In genomic region chr2:70301344-70302194, GRCh38 we compare ENCODE assay signal across 1 cellular context.
A peak's percentile ranks its signal among the peaks of the same experiment; 100 is the strongest.
TF ChIP-seq lines count a peak whose summit lies in the region.

Gene FAM136A (minus strand): TSS chr2:70302067. CDS start chr2:70302011, 56 bp downstream.

TF ChIP-seq in K562, 482 proteins besides CTCF, POLR2A, EP300 and RAD21 (continued from another document and continues in another):
- TF ChIP-seq ZNF609 (CRISPR knock-in tag; IDR thresholded peaks at IDR 0.05; ENCODE audit: borderline replicate concordance) (no peak), HNRNPLL (IDR thresholded peaks at IDR 0.05; ENCODE audit: low read depth, low read length, poor library complexity, severe bottlenecking) (peak; percentile 36), TEAD2 (tag; IDR thresholded peaks at IDR 0.05) (peak; percentile 74), ZNF444 (CRISPR knock-in tag; IDR thresholded peaks at IDR 0.05) (no peak), ATF3 (IDR thresholded peaks at IDR 0.05) (no peak), ATF3 (CRISPR knock-in tag; conservative IDR thresholded peaks at IDR 0.05) (no peak), TOE1 (IDR thresholded peaks at IDR 0.05; ENCODE audit: borderline replicate concordance) (0 out of 2 replicates have a peak, but pooled peaks have one; percentile 24), TOE1 (CRISPR knock-in tag; IDR thresholded peaks at IDR 0.05; ENCODE audit: borderline replicate concordance, low read depth) (peak; percentile 57; the same call in 1 of the 2 replicates), NKRF (IDR thresholded peaks at IDR 0.05; ENCODE audit: borderline replicate concordance) (peak; percentile 68), ZNF124 (CRISPR knock-in tag; IDR thresholded peaks at IDR 0.05) (no peak), ZMIZ1 (IDR thresholded peaks at IDR 0.05; ENCODE audit: low read depth in 2 of 2, low read length in 2 of 2) (no peak), TARDBP (IDR thresholded peaks at IDR 0.05) (no peak), ZNF436 (CRISPR knock-in tag; IDR thresholded peaks at IDR 0.05) (no peak), ARID2 (IDR thresholded peaks at IDR 0.05) (no peak), LARP7 (IDR thresholded peaks at IDR 0.05) (no peak), NFIC (IDR thresholded peaks at IDR 0.05) (peak; percentile 24; the same call in 1 of the 2 replicates), ZNF23 (CRISPR knock-in tag; IDR thresholded peaks at IDR 0.05) (no peak), ATF2 (CRISPR knock-in tag; IDR thresholded peaks at IDR 0.05) (no peak), ZBTB17 (CRISPR knock-in tag; IDR thresholded peaks at IDR 0.05) (no peak), ZNF324 (CRISPR knock-in tag; IDR thresholded peaks at IDR 0.05) (no peak), ZNF232 (CRISPR knock-in tag; IDR thresholded peaks at IDR 0.05) (peak; percentile 53; the same call in 1 of the 2 replicates), NBN (IDR thresholded peaks at IDR 0.05; ENCODE audit: low read depth) (no peak), NFYB (IDR thresholded peaks at IDR 0.05; ENCODE audit: extremely low read depth, insufficient read length) (no peak), PTBP1 (IDR thresholded peaks at IDR 0.05; ENCODE audit: low read depth, low read length) (no peak; the same call in 1 of the 2 replicates), ZNF133 (CRISPR knock-in tag; IDR thresholded peaks at IDR 0.05) (no peak), CREB3 (tag; conservative IDR thresholded peaks at IDR 0.05; ENCODE audit: low read depth) (no peak), KAT7 (CRISPR knock-in tag; IDR thresholded peaks at IDR 0.05; ENCODE audit: borderline replicate concordance) (peak; percentile 95; the same call in 1 of the 2 replicates), TCFL5 (CRISPR knock-in tag; conservative IDR thresholded peaks at IDR 0.05) (no peak), BCLAF1 (IDR thresholded peaks at IDR 0.05; ENCODE audit: borderline replicate concordance in 1 of 2, control insufficient read depth in 1 of 2, low read depth in 2 of 2, low read length in 1 of 2) (no peak), JUND (IDR thresholded peaks at IDR 0.05; ENCODE audit: borderline replicate concordance, low read depth, low read length) (peak; percentile 36; the same call in 1 of the 2 replicates), JUND (tag; IDR thresholded peaks at IDR 0.05; ENCODE audit: borderline replicate concordance, low read depth, low read length) (peak; percentile 43; the same call in 1 of the 3 replicates), SETDB1 (IDR thresholded peaks at IDR 0.05; ENCODE audit: low read length) (no peak), HMBOX1 (IDR thresholded peaks at IDR 0.05) (no peak), MEF2A (IDR thresholded peaks at IDR 0.05; ENCODE audit: control insufficient read depth, low read depth, low read length) (no peak), TRIM24 (IDR thresholded peaks at IDR 0.05) (no peak)
- TF ChIP-seq, protein P1, sequence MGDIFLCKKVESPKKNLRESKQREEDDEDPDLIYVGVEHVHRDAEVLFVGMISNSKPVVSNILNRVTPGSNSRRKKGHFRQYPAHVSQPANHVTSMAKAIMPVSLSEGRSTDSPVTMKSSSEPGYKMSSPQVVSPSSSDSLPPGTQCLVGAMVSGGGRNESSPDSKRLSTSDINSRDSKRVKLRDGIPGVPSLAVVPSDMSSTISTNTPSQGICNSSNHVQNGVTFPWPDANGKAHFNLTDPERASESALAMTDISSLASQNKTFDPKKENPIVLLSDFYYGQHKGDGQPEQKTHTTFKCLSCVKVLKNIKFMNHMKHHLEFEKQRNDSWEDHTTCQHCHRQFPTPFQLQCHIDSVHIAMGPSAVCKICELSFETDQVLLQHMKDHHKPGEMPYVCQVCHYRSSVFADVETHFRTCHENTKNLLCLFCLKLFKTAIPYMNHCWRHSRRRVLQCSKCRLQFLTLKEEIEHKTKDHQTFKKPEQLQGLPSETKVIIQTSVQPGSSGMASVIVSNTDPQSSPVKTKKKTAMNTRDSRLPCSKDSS (IDR thresholded peaks at IDR 0.05; ENCODE audit: low read depth, partially characterized antibody), result no peak
- TF ChIP-seq, protein P2, sequence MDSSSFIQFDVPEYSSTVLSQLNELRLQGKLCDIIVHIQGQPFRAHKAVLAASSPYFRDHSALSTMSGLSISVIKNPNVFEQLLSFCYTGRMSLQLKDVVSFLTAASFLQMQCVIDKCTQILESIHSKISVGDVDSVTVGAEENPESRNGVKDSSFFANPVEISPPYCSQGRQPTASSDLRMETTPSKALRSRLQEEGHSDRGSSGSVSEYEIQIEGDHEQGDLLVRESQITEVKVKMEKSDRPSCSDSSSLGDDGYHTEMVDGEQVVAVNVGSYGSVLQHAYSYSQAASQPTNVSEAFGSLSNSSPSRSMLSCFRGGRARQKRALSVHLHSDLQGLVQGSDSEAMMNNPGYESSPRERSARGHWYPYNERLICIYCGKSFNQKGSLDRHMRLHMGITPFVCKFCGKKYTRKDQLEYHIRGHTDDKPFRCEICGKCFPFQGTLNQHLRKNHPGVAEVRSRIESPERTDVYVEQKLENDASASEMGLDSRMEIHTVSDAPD (CRISPR knock-in tag; IDR thresholded peaks at IDR 0.05), result no peak
